In genomic region chr22:23218867-23219251, GRCh38 we compare ENCODE assay signal across 9 cellular contexts. TPM values are rescaled to one million over a fixed set of nuclear protein-coding genes. Genes with fewer than 3 reads are reported as not detected.
DNase-seq lines count a peak whose midpoint lies in the region; ATAC-seq and TF ChIP-seq lines count a peak whose summit lies in the region.
"Had no signal": no experiment of that assay in that cellular context is flagged by ENCODE, and none has a peak within 500 bp of the region (broad histone marks: within the 10 kb centered on the region; RNA-seq: fewer than 3 reads in every experiment).

No MANE protein-coding gene starts in this region.

- peaks cover 39% of the 10 kb centered on the region for H3K4me1 ChIP-seq in mucosa of descending colon (ENCODE audit: low read depth)

- no peaks in the 10 kb centered on the region for H3K9me3 ChIP-seq in mucosa of descending colon
- H3K9me3 ChIP-seq: A549 had no signal

- H3K4me3 ChIP-seq in mucosa of descending colon: no peak overlapping the region
- H3K4me3 ChIP-seq: A549 had no signal

- TF ChIP-seq CTCF in mucosa of descending colon (IDR thresholded peaks at IDR 0.05): no peak

- intact Hi-C loops in mucosa of descending colon (cut with DNase I, micrococcal nuclease): no loop called here

- ATAC-seq in mucosa of descending colon (peak; percentile 70), GM18502 (IDR thresholded peaks at IDR 0.05; ENCODE audit: poor library complexity, unreplicated experiment) (no peak), HG03521 (IDR thresholded peaks at IDR 0.05; ENCODE audit: unreplicated experiment) (no peak)
- ATAC-seq: A549 had no signal

- DNase-seq in NCI-H2107 treated with DMSO at 0.1 percent for 48 hours (lab: John Stamatoyannopoulos, UW; ENCODE audit: unreplicated experiment): peak; percentile 23
- DNase-seq in NCI-H2107 (lab: John Stamatoyannopoulos, UW): no peak
- DNase-seq in NCI-H510A (lab: John Stamatoyannopoulos, UW): peak; percentile 81
- DNase-seq in cerebellar cortex (ENCODE audit: low spot score): peak; percentile 64
- peak; percentile 63 to 81 (median 69) for DNase-seq in mucosa of descending colon
- DNase-seq in activated CD4-positive, CD25-positive, alpha-beta regulatory T cell (lab: John Stamatoyannopoulos, UW): no peak

- no peaks in the 10 kb centered on the region for H3K36me3 ChIP-seq in mucosa of descending colon (ENCODE audit: low read depth)

RNA-seq across cellular contexts. Expression of gene BCR, which starts 38.5 kb away (rescaled TPM):
- total RNA-seq in mucosa of descending colon: 10 to 100 TPM; 43.6 to 56.0 (median 49.5) TPM

Comparison
In these comparisons a context has a peak if more than half of its experiments do, and no peak if none do; other contexts are left out.
1. DNase-seq: peak in NCI-H2107 treated with DMSO at 0.1 percent for 48 hours (single experiment), NCI-H510A (single experiment), cerebellar cortex (single experiment) and mucosa of descending colon (3 of 3); none in NCI-H2107 (single experiment) and activated CD4-positive, CD25-positive, alpha-beta regulatory T cell (0 of 4).